10 cellular contexts compared by ENCODE assay signal in genomic region chr7:143280160-143280559, GRCh38. TPM values are rescaled to one million over a fixed set of nuclear protein-coding genes. Genes with fewer than 3 reads are reported as not detected.
A peak's percentile ranks its signal among the peaks of the same experiment; 100 is the strongest.
DNase-seq lines count a peak whose midpoint lies in the region; ATAC-seq and TF ChIP-seq lines count a peak whose summit lies in the region.
"Had no signal": no experiment of that assay in that cellular context is flagged by ENCODE, and none has a peak within 500 bp of the region (broad histone marks: within the 10 kb centered on the region; RNA-seq: fewer than 3 reads in every experiment).

No MANE protein-coding gene starts in this region.

- H3K27ac Mint-ChIP-seq in CD4-positive, CD25-positive, alpha-beta regulatory T cell: peak overlapping the region; percentile 89 to 93 (median 90)

- no peaks in the 10 kb centered on the region for H4K20me1 ChIP-seq in PC-3 (ENCODE audit: low read length)

- H3K9me3 Mint-ChIP-seq in CD4-positive, CD25-positive, alpha-beta regulatory T cell: no peaks in the 10 kb centered on the region

- H3K4me3 ChIP-seq in CD4-positive, CD25-positive, alpha-beta regulatory T cell (ENCODE audit: low read depth, low read length): peak overlapping the region; percentile 75
- H3K4me3 ChIP-seq in PC-3 (ENCODE audit: low read length) (peak overlapping the region; percentile 20; the same call in 1 of the 2 replicates), parathyroid adenoma (ENCODE audit: low read depth, low read length) (no peak overlapping the region)
- peak overlapping the region; percentile 24 for H3K4me3 ChIP-seq in effector memory CD4-positive, alpha-beta T cell (ENCODE audit: insufficient read depth, low read depth, low read length, poor library complexity, severe bottlenecking)

- H3K9me2 ChIP-seq in PC-3 (replicated peaks; ENCODE audit: low read length): no peaks in the 10 kb centered on the region

- H3K36me3 Mint-ChIP-seq in CD4-positive, CD25-positive, alpha-beta regulatory T cell: no peaks in the 10 kb centered on the region

- peaks cover 27% of the 10 kb centered on the region for H3K4me1 ChIP-seq in CD4-positive, CD25-positive, alpha-beta regulatory T cell (ENCODE audit: control insufficient read depth, insufficient read depth, low read length, poor library complexity, severe bottlenecking)
- H3K4me1 ChIP-seq in PC-3 (ENCODE audit: insufficient read depth, low read length): peaks cover 41% of the 10 kb centered on the region
- H3K4me1 ChIP-seq in effector memory CD4-positive, alpha-beta T cell (ENCODE audit: control insufficient read depth, insufficient read depth, low read length, poor library complexity, severe bottlenecking): peaks cover 18% of the 10 kb centered on the region
- no peaks in the 10 kb centered on the region for H3K4me1 ChIP-seq in parathyroid adenoma

- no TSS peak for BruUV-seq in PC-3 (replicated peaks; lab: Mats Ljungman, UMichigan)

- peak overlapping the region; percentile 74 for H3K27ac ChIP-seq in CD4-positive, CD25-positive, alpha-beta regulatory T cell (ENCODE audit: insufficient read depth, low read length, poor library complexity, severe bottlenecking)
- H3K27ac ChIP-seq in PC-3 (ENCODE audit: low read length): peak overlapping the region; percentile 57
- peak overlapping the region; percentile 77 for H3K27ac ChIP-seq in effector memory CD4-positive, alpha-beta T cell (ENCODE audit: insufficient read depth, low read length, poor library complexity, severe bottlenecking)
- H3K27ac ChIP-seq in parathyroid adenoma: peak overlapping the region; percentile 15

- CTCF ChIA-PET in PC-3 (lab: Charles Lee): no interaction called here

- H2AFZ ChIP-seq in PC-3 (ENCODE audit: low read length): peak overlapping the region; percentile 39
- H2AFZ ChIP-seq in parathyroid adenoma: peak overlapping the region; percentile 48

- no peaks in the 10 kb centered on the region for H3K9me3 ChIP-seq in CD4-positive, CD25-positive, alpha-beta regulatory T cell (ENCODE audit: control insufficient read depth in 2 of 2, low read length in 2 of 2)
- H3K9me3 ChIP-seq in PC-3 (ENCODE audit: low read length) (no peaks in the 10 kb centered on the region), parathyroid adenoma (ENCODE audit: control insufficient read depth, low read length) (no peaks in the 10 kb centered on the region)
- H3K9me3 ChIP-seq in effector memory CD4-positive, alpha-beta T cell (ENCODE audit: control insufficient read depth, low read length): no peaks in the 10 kb centered on the region

- H3K4me2 ChIP-seq in PC-3 (ENCODE audit: low read length) (peak overlapping the region; percentile 57), parathyroid adenoma (ENCODE audit: low read length) (no peak overlapping the region)

- peak overlapping the region; percentile 52 to 90 (median 82) for H3K4me3 Mint-ChIP-seq in CD4-positive, CD25-positive, alpha-beta regulatory T cell

- DNase-seq in CD4-positive, CD25-positive, alpha-beta regulatory T cell: no peak
- no peak for DNase-seq in PC-3
- no peak for DNase-seq in effector memory CD4-positive, alpha-beta T cell
- no peak for DNase-seq in NK-92 treated with Interleukin-12 subunit alpha and Interleukin-12 subunit beta, amount 100 ng/mL, for 24 hours (lab: John Stamatoyannopoulos, UW)
- no peak for DNase-seq in stimulated activated CD4-positive, alpha-beta T cell treated with anti-CD3 and anti-CD28 coated beads, Interleukin-1b, Interleukin-23, amount 100 ng/mL, for 48 hours
- DNase-seq: NCI-H526 treated with DMSO at 0.1 percent for 48 hours had no signal

- no peaks in the 10 kb centered on the region for H3K27me3 Mint-ChIP-seq in CD4-positive, CD25-positive, alpha-beta regulatory T cell

- no peaks in the 10 kb centered on the region for H3F3A ChIP-seq in PC-3 (ENCODE audit: low read length, unreplicated experiment)

- ATAC-seq in CD4-positive, CD25-positive, alpha-beta regulatory T cell (ENCODE audit: low read depth in 2 of 2): peak; percentile 21 to 24
- ATAC-seq in PC-3: no peak; the same call in 1 of the 2 replicates
- ATAC-seq in HG02678 (IDR thresholded peaks at IDR 0.05; ENCODE audit: unreplicated experiment): no peak
- ATAC-seq in GM18520 (IDR thresholded peaks at IDR 0.05; ENCODE audit: unreplicated experiment): no peak

- POLR2A ChIA-PET in PC-3 (lab: Charles Lee; ENCODE audit: unreplicated experiment): interaction anchor here (0.6 to 1.2 kb wide), 2 partner anchors 17 to 61 kb away, joined by 5 to 7 read pairs; partner anchors contain the start of gene GSTK1

- peaks cover 30 to 50% (median 42%) of the 10 kb centered on the region in 4 donors for H3K4me1 Mint-ChIP-seq in CD4-positive, CD25-positive, alpha-beta regulatory T cell

- TF ChIP-seq CTCF in PC-3 (conservative IDR thresholded peaks at IDR 0.05; ENCODE audit: low read depth, low read length) (no peak), parathyroid adenoma (IDR thresholded peaks at IDR 0.05) (no peak)

- H3K36me3 ChIP-seq in CD4-positive, CD25-positive, alpha-beta regulatory T cell (ENCODE audit: control insufficient read depth, insufficient read depth, low read length): no peaks in the 10 kb centered on the region
- H3K36me3 ChIP-seq in PC-3 (ENCODE audit: low read depth, low read length): no peaks in the 10 kb centered on the region
- H3K36me3 ChIP-seq in effector memory CD4-positive, alpha-beta T cell (ENCODE audit: control insufficient read depth, insufficient read depth, low read length): no peaks in the 10 kb centered on the region
- H3K36me3 ChIP-seq in parathyroid adenoma (ENCODE audit: control insufficient read depth, insufficient read depth, low read length): no peaks in the 10 kb centered on the region

- intact Hi-C loops in PC-3 (cut with micrococcal nuclease): no loop called here

- H3K9ac ChIP-seq in PC-3 (ENCODE audit: low read length): 0 out of 2 replicates have a peak overlapping the region, but pooled peaks have one; percentile 6
- H3K9ac ChIP-seq in parathyroid adenoma: no peak overlapping the region

- no peaks in the 10 kb centered on the region for H3K79me2 ChIP-seq in PC-3 (ENCODE audit: low read length)
- H3K79me2 ChIP-seq in parathyroid adenoma: no peaks in the 10 kb centered on the region

- H3K27me3 ChIP-seq in CD4-positive, CD25-positive, alpha-beta regulatory T cell (ENCODE audit: control insufficient read depth, insufficient read depth, low read length): no peaks in the 10 kb centered on the region
- H3K27me3 ChIP-seq in PC-3 (ENCODE audit: low read length) (no peaks in the 10 kb centered on the region), parathyroid adenoma (ENCODE audit: control insufficient read depth, insufficient read depth, low read length) (no peaks in the 10 kb centered on the region)
- no peaks in the 10 kb centered on the region for H3K27me3 ChIP-seq in effector memory CD4-positive, alpha-beta T cell (replicated peaks; ENCODE audit: control insufficient read depth, insufficient read depth, low read length, poor library complexity, severe bottlenecking)

RNA-seq across cellular contexts. Expression of gene TMEM139, which starts 4.6 kb away (rescaled TPM):
- 0.91 TPM for total RNA-seq in CD4-positive, CD25-positive, alpha-beta regulatory T cell
- polyA plus RNA-seq in CD4-positive, CD25-positive, alpha-beta regulatory T cell: 1 to 10 TPM in 2 of 4 donors, under 1 TPM in 2; 0.75 to 1.3 (median 1.0) TPM
- total RNA-seq in PC-3 (2014; rRNA removed): 5.2 and 6.2 TPM in 2 replicates

RNA-seq across cellular contexts. Expression of gene CASP2, which starts 8.0 kb away (rescaled TPM):
- total RNA-seq in CD4-positive, CD25-positive, alpha-beta regulatory T cell: 61.4 TPM
- polyA plus RNA-seq in CD4-positive, CD25-positive, alpha-beta regulatory T cell: 10 to 100 TPM; 20.5 to 27.1 (median 24.1) TPM
- total RNA-seq in PC-3 (2014; rRNA removed): 25.1 and 26.4 TPM in 2 replicates

RNA-seq across cellular contexts. Expression of gene GSTK1, which starts 16.9 kb away (rescaled TPM):
- total RNA-seq in CD4-positive, CD25-positive, alpha-beta regulatory T cell: 475 TPM
- polyA plus RNA-seq in CD4-positive, CD25-positive, alpha-beta regulatory T cell: 100 to 1,000 TPM; 589 to 845 (median 707) TPM
- total RNA-seq in PC-3 (2014; rRNA removed): 111 and 117 TPM in 2 replicates

RNA-seq across cellular contexts. Expression of gene CLCN1, which starts 35.8 kb away (rescaled TPM):
- total RNA-seq in CD4-positive, CD25-positive, alpha-beta regulatory T cell: not detected
- under 1 TPM in 1 of 4 donors, not detected in 3; 0.05 TPM for polyA plus RNA-seq in CD4-positive, CD25-positive, alpha-beta regulatory T cell
- total RNA-seq in PC-3 (2014; rRNA removed): 0.55 and 0.69 TPM in 2 replicates
- total RNA-seq: glomerular endothelial cell had no signal

RNA-seq across cellular contexts. Expression of gene TAS2R40, which starts 58.3 kb away (rescaled TPM):
- not detected for total RNA-seq in CD4-positive, CD25-positive, alpha-beta regulatory T cell
- polyA plus RNA-seq in CD4-positive, CD25-positive, alpha-beta regulatory T cell: not detected
- not detected in 2 replicates for total RNA-seq in PC-3 (2014; rRNA removed)
- total RNA-seq: glomerular endothelial cell had no signal

Comparison
In these comparisons a context has a peak if more than half of its experiments do, and no peak if none do; other contexts are left out.
1. ATAC-seq: peak in CD4-positive, CD25-positive, alpha-beta regulatory T cell (2 of 2); none in PC-3 (single experiment), HG02678 (single experiment) and GM18520 (single experiment).
2. H3K27ac ChIP-seq: peak in every context shown above with its lines; median percentile 77 in effector memory CD4-positive, alpha-beta T cell; 74 in CD4-positive, CD25-positive, alpha-beta regulatory T cell; 57 in PC-3; 15 in parathyroid adenoma.